8 cellular contexts compared by ENCODE assay signal in genomic region chr3:184360834-184361531, GRCh38. TPM values are rescaled to one million over a fixed set of nuclear protein-coding genes. Genes with fewer than 3 reads are reported as not detected.
DNase-seq lines count a peak whose midpoint lies in the region; ATAC-seq, FAIRE-seq and TF ChIP-seq lines count a peak whose summit lies in the region.

No MANE protein-coding gene starts in this region.

- H3K27me3 ChIP-seq in lung (ENCODE audit: control insufficient read depth, insufficient read depth): no peaks in the 10 kb centered on the region

- H3K27ac ChIP-seq in lung (ENCODE audit: low read depth in 1 of 2, low read length in 1 of 2) (peak overlapping the region; percentile 80 to 96), urinary bladder (ENCODE audit: low read depth) (peak overlapping the region; percentile 75)

- 11 to 16% methylated on average over 25 of the region's 25 CpGs for WGBS in lung, 2 donors
- WGBS in urinary bladder: 9% methylated on average over 25 of the region's 25 CpGs

- FAIRE-seq in urothelium cell line (lab: Jason Lieb, UNC): no peak

- no peaks in the 10 kb centered on the region for H3K9me3 ChIP-seq in lung (ENCODE audit: control insufficient read depth in 2 of 2, insufficient read depth in 1 of 2, low read length in 1 of 2)

- in situ Hi-C loops in astrocyte of the spinal cord (cut with HindIII; ENCODE audit: low sequenced_read_pairs): no loop called here

- H3K36me3 ChIP-seq in lung (ENCODE audit: control insufficient read depth in 2 of 2, insufficient read depth in 2 of 2, low read length in 2 of 2) (peaks cover 0 to 9% of the 10 kb centered on the region in 2 donors), urinary bladder (ENCODE audit: insufficient read depth) (no peaks in the 10 kb centered on the region)

- H3K4me3 ChIP-seq in astrocyte of the spinal cord (ENCODE audit: low read depth, low read length) (peak overlapping the region; percentile 80), lung (peak overlapping the region; percentile 78), urinary bladder (ENCODE audit: low read depth, low read length) (peak overlapping the region; percentile 95)

- H3K4me1 ChIP-seq in lung (ENCODE audit: control insufficient read depth in 2 of 2, insufficient read depth in 2 of 2, low read length in 2 of 2) (peaks cover 0 to 9% of the 10 kb centered on the region in 2 donors), urinary bladder (ENCODE audit: insufficient read depth) (peaks cover 3% of the 10 kb centered on the region)

- TF ChIP-seq CTCF in astrocyte of the spinal cord (IDR thresholded peaks at IDR 0.05; ENCODE audit: low read depth, low read length) (no peak), lung (IDR thresholded peaks at IDR 0.05; ENCODE audit: control extremely low read depth, extremely low read depth) (no peak)

- DNase-seq in astrocyte of the spinal cord (ENCODE audit: low read depth, low spot score): no peak
- no peak for DNase-seq in lung (ENCODE audit: low spot score)
- no peak for DNase-seq in NOMO-1 treated with DMSO at 0.1 percent for 48 hours (lab: John Stamatoyannopoulos, UW; ENCODE audit: unreplicated experiment)
- no peak for DNase-seq in urothelium cell line (ENCODE audit: low spot score)
- no peak for DNase-seq in A172 (ENCODE audit: low spot score)

- ATAC-seq in GM18498 (IDR thresholded peaks at IDR 0.05; ENCODE audit: unreplicated experiment) (peak; percentile 4), HG03095 (IDR thresholded peaks at IDR 0.05; ENCODE audit: unreplicated experiment) (peak; percentile 0), lung (ENCODE audit: insufficient read depth, low FRiP score) (no peak)

RNA-seq across cellular contexts. Expression of gene CLCN2, which starts 0.4 kb away (rescaled TPM):
- 1 to 10 TPM; 5.7 to 8.7 TPM for total RNA-seq in lung
- 1 to 10 TPM; 2.7 to 5.0 TPM for polyA plus RNA-seq in lung
- total RNA-seq in urinary bladder: 4.7 TPM
- 4.8 TPM for polyA plus RNA-seq in urinary bladder
- total RNA-seq in A172 (2014; rRNA removed; shearing (Covaris generic)): 3.0 and 8.8 TPM in 2 replicates

RNA-seq across cellular contexts. Expression of gene POLR2H, which starts 0.5 kb away (rescaled TPM):
- 10 to 100 TPM; 46.4 to 71.7 TPM for total RNA-seq in lung
- 100 to 1,000 TPM in 1 of 2 donors, 10 to 100 TPM in 1; 93.2 to 139 TPM for polyA plus RNA-seq in lung
- 45.9 TPM for total RNA-seq in urinary bladder
- polyA plus RNA-seq in urinary bladder: 59.7 TPM
- total RNA-seq in A172 (2014; rRNA removed; shearing (Covaris generic)): 182 and 190 TPM in 2 replicates

RNA-seq across cellular contexts. Expression of gene THPO, which starts 17.0 kb away (rescaled TPM):
- total RNA-seq in lung (under 1 TPM; 0.17 to 0.31 TPM), urinary bladder (0.32 TPM)
- polyA plus RNA-seq in lung (under 1 TPM; 0.18 to 0.22 TPM), urinary bladder (0.60 TPM)
- total RNA-seq in A172 (2014; rRNA removed; shearing (Covaris generic)): 0.14 and 0.43 TPM in 2 replicates

RNA-seq across cellular contexts. Expression of gene CHRD, which starts 18.9 kb away (rescaled TPM):
- total RNA-seq in lung: 10 to 100 TPM in 1 of 2 donors, 1 to 10 TPM in 1; 6.7 to 16.7 TPM
- polyA plus RNA-seq in lung: 1 to 10 TPM; 4.2 to 4.9 TPM
- total RNA-seq in urinary bladder: 9.1 TPM
- 11.5 TPM for polyA plus RNA-seq in urinary bladder
- total RNA-seq in A172 (2014; rRNA removed; shearing (Covaris generic)): 0.33 and 5.6 TPM in 2 replicates

RNA-seq across cellular contexts. Expression of gene FAM131A, which starts 23.6 kb away (rescaled TPM):
- total RNA-seq in lung (10 to 100 TPM; 15.8 to 21.4 TPM), urinary bladder (15.9 TPM)
- polyA plus RNA-seq in lung (10 to 100 TPM; 12.9 to 15.5 TPM), urinary bladder (31.0 TPM)
- total RNA-seq in A172 (2014; rRNA removed; shearing (Covaris generic)): 0.62 and 0.65 TPM in 2 replicates
